ENCODE assay signal across 15 cellular contexts in the genomic region with DNA sequence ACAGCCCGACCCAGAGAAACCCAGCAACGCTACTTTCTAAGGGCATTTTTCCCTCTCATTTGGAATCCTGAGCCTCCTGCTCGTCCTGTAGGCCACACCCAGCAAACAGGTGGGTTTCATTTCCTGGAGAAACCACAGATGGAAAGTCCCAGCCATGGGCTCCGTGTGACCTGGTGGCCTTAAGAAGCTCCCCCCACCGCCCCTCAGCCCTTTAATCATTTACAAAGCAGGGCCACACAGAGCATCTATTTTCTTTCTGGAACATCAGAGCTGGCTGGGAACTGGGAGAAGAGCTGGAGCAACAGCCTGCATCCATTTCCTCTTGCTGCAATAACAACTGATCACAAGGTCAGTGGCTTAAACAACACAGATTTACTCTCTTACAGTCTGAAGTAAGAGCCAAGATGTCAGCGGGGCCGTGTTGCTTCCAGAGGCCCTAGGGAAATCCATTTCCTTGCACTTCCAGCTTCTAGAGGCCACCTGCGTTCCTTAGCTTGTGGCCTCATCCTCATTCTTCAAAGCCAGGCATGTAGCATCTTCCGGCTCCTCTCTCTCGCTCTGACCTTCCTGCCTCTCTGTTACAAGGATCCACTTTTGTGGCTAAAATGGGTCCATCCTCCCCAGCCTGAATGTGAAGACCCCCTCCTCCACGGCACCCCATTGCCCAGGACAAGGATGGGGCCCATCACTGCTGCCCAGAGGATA. TPM values are rescaled to one million over a fixed set of nuclear protein-coding genes. Genes with fewer than 3 reads are reported as not detected.
A peak's percentile ranks its signal among the peaks of the same experiment; 100 is the strongest.
DNase-seq lines count a peak whose midpoint lies in the region; ATAC-seq and TF ChIP-seq lines count a peak whose summit lies in the region.
"Had no signal": no experiment of that assay in that cellular context is flagged by ENCODE, and none has a peak within 500 bp of the region (broad histone marks: within the 10 kb centered on the region; RNA-seq: fewer than 3 reads in every experiment).

No MANE protein-coding gene starts in this region.

- no peaks in the 10 kb centered on the region for H3K4me1 ChIP-seq in HAP-1
- H3K4me1 ChIP-seq: vagina had no signal

- H3K36me3 Mint-ChIP-seq in memory B cell, result no peaks in the 10 kb centered on the region
- H3K36me3 Mint-ChIP-seq in CD14-positive monocyte, result no peaks in the 10 kb centered on the region

- H3K36me3 ChIP-seq in GM06990 (ENCODE audit: control insufficient read depth, insufficient read depth, low read length) (no peaks in the 10 kb centered on the region), HAP-1 (replicated peaks) (no peaks in the 10 kb centered on the region)
- H3K36me3 ChIP-seq: vagina had no signal

- H3K4me3 Mint-ChIP-seq in memory B cell (no peak overlapping the region), CD14-positive monocyte (no peak overlapping the region)
- H3K4me3 Mint-ChIP-seq: central memory CD8-positive, alpha-beta T cell had no signal

- H3K27ac Mint-ChIP-seq in memory B cell (no peak overlapping the region), CD14-positive monocyte (no peak overlapping the region)

- ATAC-seq in GM18909 (IDR thresholded peaks at IDR 0.05; ENCODE audit: poor library complexity, unreplicated experiment) (peak; percentile 45), memory B cell (ENCODE audit: low read depth) (peak; percentile 71)

- no peaks in the 10 kb centered on the region for H3K27me3 ChIP-seq in GM06990 (replicated peaks; ENCODE audit: control insufficient read depth, insufficient read depth, low read length)
- no peaks in the 10 kb centered on the region for H3K27me3 ChIP-seq in HAP-1 (ENCODE audit: low read depth)
- H3K27me3 ChIP-seq: vagina had no signal

- H3K27me3 Mint-ChIP-seq in memory B cell (peaks cover 12% of the 10 kb centered on the region), CD14-positive monocyte (ENCODE audit: low read depth in 3 of 3) (peaks cover 4 to 6% (median 4%) of the 10 kb centered on the region in 3 donors)
- H3K27me3 Mint-ChIP-seq: central memory CD8-positive, alpha-beta T cell had no signal

- DNase-seq in GM06990 (ENCODE audit: extremely low read depth, insufficient read length) (peak; percentile 65), RPMI7951 (ENCODE audit: low read depth) (peak; percentile 48), memory B cell (ENCODE audit: low spot score in 2 of 2) (no peak), CD14-positive monocyte (ENCODE audit: low spot score) (no peak), HAP-1 (ENCODE audit: low spot score in 2 of 2) (no peak), NCI-H1930 (lab: John Stamatoyannopoulos, UW) (no peak)
- DNase-seq: activated CD8-positive, alpha-beta memory T cell treated with anti-CD3 and anti-CD28 coated beads, Interleukin-2, amount 50 U/mL, for 48 hours; Kasumi-1; kidney; NCI-H226 had no signal

- H3K9me3 ChIP-seq in HAP-1, result no peaks in the 10 kb centered on the region
- H3K9me3 ChIP-seq: vagina had no signal

- in situ Hi-C loops in HAP-1 (cut with MboI; ENCODE audit: low sequenced_read_pairs), result no loop called here

- TF ChIP-seq CTCF in GM06990 (IDR thresholded peaks at IDR 0.05; ENCODE audit: insufficient read depth, low read length, poor library complexity, severe bottlenecking) (no peak), CD14-positive monocyte (IDR thresholded peaks at IDR 0.05) (no peak)

- H3K9me3 Mint-ChIP-seq in memory B cell, result peaks cover 1% of the 10 kb centered on the region
- peaks cover 0 to 4% (median 2%) of the 10 kb centered on the region in 7 donors for H3K9me3 Mint-ChIP-seq in CD14-positive monocyte
- H3K9me3 Mint-ChIP-seq: central memory CD8-positive, alpha-beta T cell had no signal

- intact Hi-C loops in CD14-positive monocyte (cut with micrococcal nuclease), result no loop called here

- H3K4me1 Mint-ChIP-seq in memory B cell (peaks cover 22% of the 10 kb centered on the region), CD14-positive monocyte (peaks cover 36% of the 10 kb centered on the region)

- H3K4me3 ChIP-seq in GM06990 (replicated peaks; ENCODE audit: low read depth, low read length) (0 out of 2 replicates have a peak overlapping the region, but pooled peaks have one; percentile 0), HAP-1 (no peak overlapping the region)
- H3K4me3 ChIP-seq: vagina had no signal

RNA-seq across cellular contexts. Expression of a gene that starts 40.5 kb away (rescaled TPM):
- not detected in 2 replicates for total RNA-seq in RPMI7951 (2014; rRNA removed; shearing (Covaris generic))
- not detected for polyA plus RNA-seq in CD14-positive monocyte
- total RNA-seq: omental fat pad, SK-MEL-5, vagina had no signal

RNA-seq across cellular contexts. Expression of a gene that starts 45.6 kb away (rescaled TPM):
- 39.2 and 40.6 TPM in 2 replicates for total RNA-seq in RPMI7951 (2014; rRNA removed; shearing (Covaris generic))
- polyA plus RNA-seq in CD14-positive monocyte, result 10 to 100 TPM; 28.2 to 43.9 TPM

Comparison
In these comparisons a context has a peak if more than half of its experiments do, and no peak if none do; other contexts are left out.
1. DNase-seq: peak in GM06990 (single experiment) and RPMI7951 (single experiment); none in memory B cell (0 of 2), CD14-positive monocyte (single experiment), HAP-1 (0 of 2) and NCI-H1930 (0 of 2).